8 cellular contexts compared by ENCODE assay signal in the genomic region with DNA sequence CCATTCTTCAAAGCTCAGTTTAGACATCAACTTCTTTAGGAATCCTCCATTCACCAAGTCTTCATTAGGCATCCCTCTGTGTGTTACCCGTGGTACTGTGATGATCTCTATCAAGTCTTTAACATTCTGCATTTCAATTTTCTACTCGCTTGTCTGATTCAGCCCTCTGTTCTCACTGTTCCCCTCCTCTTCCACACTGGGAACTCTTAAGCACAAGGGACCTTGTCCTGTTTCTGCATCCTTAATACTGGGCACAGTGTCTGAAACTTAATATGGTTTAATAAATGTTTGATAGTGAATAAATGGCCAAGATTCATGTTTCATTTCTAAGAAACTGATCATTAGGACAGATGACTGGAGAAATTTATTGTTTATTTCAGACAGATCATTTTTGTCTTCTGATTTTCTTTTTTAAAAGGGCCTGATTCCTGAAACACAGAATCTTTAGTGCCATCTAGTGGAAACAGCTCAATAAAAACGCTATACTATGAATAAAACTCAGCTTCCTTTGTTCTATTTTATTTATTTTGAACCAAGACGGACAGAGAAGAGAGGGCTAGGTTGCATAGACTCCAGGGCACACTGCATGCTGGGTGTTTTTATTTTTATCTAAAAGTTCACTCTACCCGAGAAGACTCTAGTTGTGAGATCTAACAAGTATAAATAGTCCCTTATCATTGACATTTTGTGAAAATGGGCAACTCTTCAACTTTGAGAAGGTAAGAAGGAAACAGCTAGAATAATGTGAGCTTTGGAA. TPM values are rescaled to one million over a fixed set of nuclear protein-coding genes. Genes with fewer than 3 reads are reported as not detected.
DNase-seq lines count a peak whose midpoint lies in the region; ATAC-seq and TF ChIP-seq lines count a peak whose summit lies in the region.

No MANE protein-coding gene starts in this region.

- H3K36me3 Mint-ChIP-seq in immature natural killer cell (peaks cover 0 to 4% (median 0%) of the 10 kb centered on the region in 3 donors), type B pancreatic cell (no peaks in the 10 kb centered on the region)

- H3K27ac Mint-ChIP-seq in immature natural killer cell (no peak overlapping the region), type B pancreatic cell (peak overlapping the region; percentile 75)

- DNase-seq in NCI-H2029 (lab: John Stamatoyannopoulos, UW) (peak; percentile 15), NCI-H2029 treated with DMSO at 0.1 percent for 48 hours (lab: John Stamatoyannopoulos, UW) (no peak), NCI-H1417 (lab: John Stamatoyannopoulos, UW) (peak; percentile 22 to 82 (median 68)), astrocyte of the hippocampus (ENCODE audit: low read depth, low spot score) (peak; percentile 67), immature natural killer cell (peak in 2 of 3 donors; percentile 21 to 23), type B pancreatic cell (ENCODE audit: extremely low spot score, unreplicated experiment) (no peak)
- DNase-seq in activated CD4-positive, alpha-beta T cell treated with anti-CD3 and anti-CD28 coated beads, Interleukin-2, amount 50 U/mL, for 4 hours = no peak

- H3K27me3 Mint-ChIP-seq in immature natural killer cell (ENCODE audit: low read depth in 3 of 3) (peaks cover 0 to 8% (median 5%) of the 10 kb centered on the region in 3 donors), type B pancreatic cell (no peaks in the 10 kb centered on the region)

- H3K4me1 Mint-ChIP-seq in immature natural killer cell (no peaks in the 10 kb centered on the region), type B pancreatic cell (ENCODE audit: unreplicated experiment) (peaks cover 18% of the 10 kb centered on the region)

- H3K4me3 Mint-ChIP-seq in immature natural killer cell = no peak overlapping the region
- H3K4me3 Mint-ChIP-seq in type B pancreatic cell = peak overlapping the region; percentile 11

- H3K9me3 Mint-ChIP-seq in immature natural killer cell (no peaks in the 10 kb centered on the region), type B pancreatic cell (no peaks in the 10 kb centered on the region)

- TF ChIP-seq CTCF in type B pancreatic cell (conservative IDR thresholded peaks at IDR 0.05) = peak; percentile 75

- no peak for ATAC-seq in HG02970 (IDR thresholded peaks at IDR 0.05; ENCODE audit: low FRiP score, unreplicated experiment)

RNA-seq across cellular contexts. Expression of a gene that starts 7.0 kb away (rescaled TPM):
- polyA plus RNA-seq in immature natural killer cell = not detected
- 19.8 and 23.3 TPM in 2 replicates for total RNA-seq in type B pancreatic cell (ENCODE audit: low replicate concordance)

Comparison
In these comparisons a context has a peak if more than half of its experiments do, and no peak if none do; other contexts are left out.
1. DNase-seq: peak in NCI-H2029 (single experiment), NCI-H1417 (3 of 3), astrocyte of the hippocampus (single experiment) and immature natural killer cell (2 of 3); none in NCI-H2029 treated with DMSO at 0.1 percent for 48 hours (single experiment), type B pancreatic cell (single experiment) and activated CD4-positive, alpha-beta T cell treated with anti-CD3 and anti-CD28 coated beads, Interleukin-2, amount 50 U/mL, for 4 hours (0 of 2).